ENCODE assay signal across 7 cellular contexts in genomic region chr9:128371622-128372117, GRCh38. TPM values are rescaled to one million over a fixed set of nuclear protein-coding genes. Genes with fewer than 3 reads are reported as not detected.
DNase-seq lines count a peak whose midpoint lies in the region; ATAC-seq lines count a peak whose summit lies in the region.

No MANE protein-coding gene starts in this region.

- no peaks in the 10 kb centered on the region for H3K27me3 Mint-ChIP-seq in activated T-helper 17 cell treated with anti-CD3 and anti-CD28 coated beads, Interleukin-2, amount 50 U/mL, for 72 hours
- no peaks in the 10 kb centered on the region for H3K27me3 Mint-ChIP-seq in stimulated activated naive CD8-positive, alpha-beta T cell treated with anti-CD3 and anti-CD28 coated beads, Interleukin-15, Interleukin-2, amounts not matched to agents 100 ng/mL and 50 ng/mL, for 24 hours

- peak; percentile 30 for ATAC-seq in HG03025 (IDR thresholded peaks at IDR 0.05; ENCODE audit: low FRiP score, unreplicated experiment)
- ATAC-seq in activated T-helper 17 cell treated with anti-CD3 and anti-CD28 coated beads, Interleukin-2, amount 50 U/mL, for 72 hours (replicated peaks): peak; percentile 42
- ATAC-seq in esophagus mucosa: no peak
- ATAC-seq in HG03135 (IDR thresholded peaks at IDR 0.05; ENCODE audit: unreplicated experiment): no peak

- no peaks in the 10 kb centered on the region for H3K9me3 Mint-ChIP-seq in activated T-helper 17 cell treated with anti-CD3 and anti-CD28 coated beads, Interleukin-2, amount 50 U/mL, for 72 hours
- H3K9me3 Mint-ChIP-seq in stimulated activated naive CD8-positive, alpha-beta T cell treated with anti-CD3 and anti-CD28 coated beads, Interleukin-15, Interleukin-2, amounts not matched to agents 100 ng/mL and 50 ng/mL, for 24 hours: no peaks in the 10 kb centered on the region

- H3K27ac Mint-ChIP-seq in activated T-helper 17 cell treated with anti-CD3 and anti-CD28 coated beads, Interleukin-2, amount 50 U/mL, for 72 hours: peak overlapping the region; percentile 97
- H3K27ac Mint-ChIP-seq in stimulated activated naive CD8-positive, alpha-beta T cell treated with anti-CD3 and anti-CD28 coated beads, Interleukin-15, Interleukin-2, amounts not matched to agents 100 ng/mL and 50 ng/mL, for 24 hours: peak overlapping the region; percentile 95

- H3K4me3 ChIP-seq in iPS-11a (ENCODE audit: low read depth, low read length): peak overlapping the region; percentile 95

- peaks cover 22% of the 10 kb centered on the region for H3K4me1 Mint-ChIP-seq in activated T-helper 17 cell treated with anti-CD3 and anti-CD28 coated beads, Interleukin-2, amount 50 U/mL, for 72 hours
- H3K4me1 Mint-ChIP-seq in stimulated activated naive CD8-positive, alpha-beta T cell treated with anti-CD3 and anti-CD28 coated beads, Interleukin-15, Interleukin-2, amounts not matched to agents 100 ng/mL and 50 ng/mL, for 24 hours (ENCODE audit: low read depth): peaks cover 30% of the 10 kb centered on the region

- no peak for DNase-seq in SKM-1 treated with dmso at 0.1 percent for 144 hours (lab: John Stamatoyannopoulos, UW; ENCODE audit: unreplicated experiment)

- H3K4me3 Mint-ChIP-seq in activated T-helper 17 cell treated with anti-CD3 and anti-CD28 coated beads, Interleukin-2, amount 50 U/mL, for 72 hours: peak overlapping the region; percentile 98
- H3K4me3 Mint-ChIP-seq in stimulated activated naive CD8-positive, alpha-beta T cell treated with anti-CD3 and anti-CD28 coated beads, Interleukin-15, Interleukin-2, amounts not matched to agents 100 ng/mL and 50 ng/mL, for 24 hours: peak overlapping the region; percentile 98

- H3K36me3 Mint-ChIP-seq in activated T-helper 17 cell treated with anti-CD3 and anti-CD28 coated beads, Interleukin-2, amount 50 U/mL, for 72 hours (ENCODE audit: low read depth): peaks cover 37% of the 10 kb centered on the region
- peaks cover 26% of the 10 kb centered on the region for H3K36me3 Mint-ChIP-seq in stimulated activated naive CD8-positive, alpha-beta T cell treated with anti-CD3 and anti-CD28 coated beads, Interleukin-15, Interleukin-2, amounts not matched to agents 100 ng/mL and 50 ng/mL, for 24 hours (ENCODE audit: low read depth)

RNA-seq across cellular contexts. Expression of gene URM1, which starts 0.5 kb away (rescaled TPM):
- total RNA-seq in activated T-helper 17 cell treated with anti-CD3 and anti-CD28 coated beads, Interleukin-2, amount 50 U/mL, for 72 hours: 10 to 100 TPM; 41.4 to 83.5 TPM
- total RNA-seq in esophagus mucosa: 38.5 TPM

RNA-seq across cellular contexts. Expression of gene SLC27A4, which starts 31.3 kb away (rescaled TPM):
- total RNA-seq in activated T-helper 17 cell treated with anti-CD3 and anti-CD28 coated beads, Interleukin-2, amount 50 U/mL, for 72 hours: 10 to 100 TPM in 1 of 2 donors, 1 to 10 TPM in 1; 7.7 to 22.3 TPM
- total RNA-seq in esophagus mucosa: 58.8 TPM

RNA-seq across cellular contexts. Expression of gene CERCAM, which starts 49.0 kb away (rescaled TPM):
- total RNA-seq in activated T-helper 17 cell treated with anti-CD3 and anti-CD28 coated beads, Interleukin-2, amount 50 U/mL, for 72 hours: 1 to 10 TPM in 1 of 2 donors, under 1 TPM in 1; 0.56 to 1.7 TPM
- 5.5 TPM for total RNA-seq in esophagus mucosa

RNA-seq across cellular contexts. Expression of gene COQ4, which starts 49.0 kb away (rescaled TPM):
- 10 to 100 TPM; 30.8 to 44.4 TPM for total RNA-seq in activated T-helper 17 cell treated with anti-CD3 and anti-CD28 coated beads, Interleukin-2, amount 50 U/mL, for 72 hours
- total RNA-seq in esophagus mucosa: 61.7 TPM

RNA-seq across cellular contexts. Expression of gene TRUB2, which starts 49.4 kb away (rescaled TPM):
- total RNA-seq in activated T-helper 17 cell treated with anti-CD3 and anti-CD28 coated beads, Interleukin-2, amount 50 U/mL, for 72 hours: 10 to 100 TPM; 22.6 to 35.2 TPM
- 40.3 TPM for total RNA-seq in esophagus mucosa

Comparison
In these comparisons a context has a peak if more than half of its experiments do, and no peak if none do; other contexts are left out.
1. ATAC-seq: peak in HG03025 (single experiment) and activated T-helper 17 cell treated with anti-CD3 and anti-CD28 coated beads, Interleukin-2, amount 50 U/mL, for 72 hours (single experiment); none in esophagus mucosa (single experiment) and HG03135 (single experiment).